ENCODE assay signal across 17 cellular contexts in genomic region chr11:70348191-70348590, GRCh38. TPM values are rescaled to one million over a fixed set of nuclear protein-coding genes. Genes with fewer than 3 reads are reported as not detected.
DNase-seq lines count a peak whose midpoint lies in the region; TF ChIP-seq lines count a peak whose summit lies in the region.
"Had no signal": no experiment of that assay in that cellular context is flagged by ENCODE, and none has a peak within 500 bp of the region (broad histone marks: within the 10 kb centered on the region; RNA-seq: fewer than 3 reads in every experiment).

No MANE protein-coding gene starts in this region.

- H3K79me2 ChIP-seq in H9 (ENCODE audit: insufficient read depth, low read length) = no peaks in the 10 kb centered on the region

- H4K5ac ChIP-seq in H9 (ENCODE audit: insufficient read length, low read depth, low read length) = no peak overlapping the region

- no peak overlapping the region for H3K4me3 Mint-ChIP-seq in H9
- no peak overlapping the region for H3K4me3 Mint-ChIP-seq in endodermal cell
- H3K4me3 Mint-ChIP-seq: CD14-positive monocyte; CD4-positive, alpha-beta T cell; CD8-positive, alpha-beta T cell had no signal

- H3K36me3 Mint-ChIP-seq in H9 (ENCODE audit: insufficient read depth in 1 of 3, low read depth in 3 of 3) = peaks cover 30 to 77% (median 63%) of the 10 kb centered on the region in 3 experiments; a peak in 6 of 7 replicates
- peaks cover 74% of the 10 kb centered on the region for H3K36me3 Mint-ChIP-seq in endodermal cell (ENCODE audit: low read depth)

- no peak overlapping the region for H2AFZ ChIP-seq in H9 (ENCODE audit: low read length)

- H2BK20ac ChIP-seq in H9 (ENCODE audit: low read depth, low read length, poor library complexity, severe bottlenecking) = no peak overlapping the region

- H3K18ac ChIP-seq in H9 (ENCODE audit: insufficient read length, low read depth, low read length) = no peak overlapping the region

- no peak overlapping the region for H3K4me2 ChIP-seq in H9 (ENCODE audit: insufficient read depth, insufficient read length, low read length)
- H3K4me2 ChIP-seq: A549, BLaER1 had no signal

- H3K27me3 Mint-ChIP-seq in H9 (ENCODE audit: low read depth) (no peaks in the 10 kb centered on the region), endodermal cell (ENCODE audit: insufficient read depth) (no peaks in the 10 kb centered on the region)
- H3K27me3 Mint-ChIP-seq: CD4-positive, alpha-beta T cell had no signal

- DNase-seq in H9 (no peak), endodermal cell (no peak), posterior vena cava (ENCODE audit: low spot score) (peak; percentile 78), CD1c-positive myeloid dendritic cell (ENCODE audit: extremely low spot score) (no peak), AML-193 (lab: John Stamatoyannopoulos, UW) (no peak)
- DNase-seq: BE2C; C1 segment of cervical spinal cord; Caco-2; Calu3; CD4-positive, alpha-beta T cell; CD8-positive, alpha-beta T cell; DMS79 treated with DMSO at 0.1 percent for 48 hours; GF-D8 had no signal

- no peaks in the 10 kb centered on the region for H3K4me1 Mint-ChIP-seq in H9
- no peaks in the 10 kb centered on the region for H3K4me1 Mint-ChIP-seq in endodermal cell
- H3K4me1 Mint-ChIP-seq: CD14-positive monocyte had no signal

- H2BK15ac ChIP-seq in H9 (ENCODE audit: low read depth, low read length) = no peak overlapping the region

- H3K9me3 ChIP-seq in H9 (ENCODE audit: control insufficient read depth, low read depth, low read length) (no peaks in the 10 kb centered on the region), endodermal cell (ENCODE audit: control insufficient read depth, low read length) (no peaks in the 10 kb centered on the region)
- H3K9me3 ChIP-seq: A549, BE2C, BLaER1, Caco-2 had no signal

- H4K8ac ChIP-seq in H9 (replicated peaks; ENCODE audit: insufficient read length, low read depth, low read length) = no peak overlapping the region

- H3K79me1 ChIP-seq in H9 (ENCODE audit: insufficient read depth, low read depth, low read length, poor library complexity, severe bottlenecking) = peaks cover 4% of the 10 kb centered on the region

- peaks cover 2% of the 10 kb centered on the region for H4K20me1 ChIP-seq in H9 (ENCODE audit: control insufficient read depth, insufficient read depth, insufficient read length)

- H2BK5ac ChIP-seq in H9 (ENCODE audit: insufficient read length, low read length) = no peak overlapping the region

- no peak for TF ChIP-seq CTCF in H9 (conservative IDR thresholded peaks at IDR 0.05)
- no peak for TF ChIP-seq CTCF in endodermal cell (conservative IDR thresholded peaks at IDR 0.05)

- H3K4me1 ChIP-seq in H9 (ENCODE audit: insufficient read depth, low read length) = no peaks in the 10 kb centered on the region
- H3K4me1 ChIP-seq in endodermal cell (ENCODE audit: control insufficient read depth, insufficient read depth, low read length) = no peaks in the 10 kb centered on the region
- H3K4me1 ChIP-seq: A549, BLaER1, Caco-2 had no signal

- H3K23me2 ChIP-seq in H9 (ENCODE audit: insufficient read length, low read depth, low read length, poor library complexity, severe bottlenecking) = no peaks in the 10 kb centered on the region

- H3K27ac Mint-ChIP-seq in H9 (peak overlapping the region in 2 of 3 experiments; percentile 61 to 73; a peak in 3 of 7 replicates), endodermal cell (peak overlapping the region; percentile 62)
- H3K27ac Mint-ChIP-seq: CD14-positive monocyte; CD4-positive, alpha-beta T cell; CD8-positive, alpha-beta T cell had no signal

- H4K91ac ChIP-seq in H9 (ENCODE audit: insufficient read length, low read depth, low read length) = no peak overlapping the region

- H3K27me3 ChIP-seq in H9 (ENCODE audit: insufficient read depth, low read length) = no peaks in the 10 kb centered on the region
- H3K27me3 ChIP-seq in endodermal cell (ENCODE audit: control insufficient read depth, insufficient read depth, low read length, poor library complexity, severe bottlenecking) = no peaks in the 10 kb centered on the region
- H3K27me3 ChIP-seq: BE2C, BLaER1 had no signal

- H2AK5ac ChIP-seq in H9 (ENCODE audit: insufficient read length, low read length) = no peak overlapping the region

- H3T11ph ChIP-seq in H9 (ENCODE audit: low read length) = no peak overlapping the region

- peaks cover 89% of the 10 kb centered on the region for H3K36me3 ChIP-seq in endodermal cell (ENCODE audit: control insufficient read depth, insufficient read depth, low read length)

- H3K27ac ChIP-seq in H9 (ENCODE audit: insufficient read length, low read depth, low read length) = no peak overlapping the region
- H3K27ac ChIP-seq in endodermal cell (ENCODE audit: low read depth, low read length) = no peak overlapping the region
- H3K27ac ChIP-seq: 22Rv1, A549, BLaER1 had no signal

- H2BK12ac ChIP-seq in H9 (ENCODE audit: insufficient read length, low read depth, low read length) = no peak overlapping the region

- intact Hi-C loops in posterior vena cava (cut with DNase I) = no loop called here

- no CpG with 5 or more reads among the region's 12 CpGs for WGBS in H9 (ENCODE audit: extremely low coverage, insufficient read length, low lambda C conversion rate)
- 94 to 96% methylated on average over 4 to 12 of the region's 12 CpGs for WGBS in endodermal cell (ENCODE audit: insufficient coverage in 1 of 2, insufficient read length in 1 of 2), 2 experiments

- H2BK120ac ChIP-seq in H9 (ENCODE audit: low read depth, low read length, poor library complexity, severe bottlenecking) = no peak overlapping the region

- no peak overlapping the region for H3K9ac ChIP-seq in H9 (ENCODE audit: extremely low read depth, insufficient read length, low read length)
- no peak overlapping the region for H3K9ac ChIP-seq in endodermal cell (ENCODE audit: extremely low read depth, low read length, poor library complexity, severe bottlenecking)
- H3K9ac ChIP-seq: BLaER1 had no signal

- no peak overlapping the region for H3K4ac ChIP-seq in H9 (ENCODE audit: low read depth, low read length)

- H3K23ac ChIP-seq in H9 (ENCODE audit: insufficient read length, low read depth, low read length) = no peak overlapping the region

- H3K9me3 Mint-ChIP-seq in H9 = no peaks in the 10 kb centered on the region
- no peaks in the 10 kb centered on the region for H3K9me3 Mint-ChIP-seq in endodermal cell
- H3K9me3 Mint-ChIP-seq: CD14-positive monocyte; CD4-positive, alpha-beta T cell; CD8-positive, alpha-beta T cell had no signal

- H3K4me3 ChIP-seq in endodermal cell (ENCODE audit: low read length) = no peak overlapping the region
- H3K4me3 ChIP-seq: A549, BLaER1 had no signal

- no peak overlapping the region for H3K14ac ChIP-seq in H9 (ENCODE audit: insufficient read depth, low read length)

- no peak overlapping the region for H3K56ac ChIP-seq in H9 (ENCODE audit: insufficient read length, low read depth, low read length)

RNA-seq across cellular contexts. Expression of gene CTTN, which starts 50.1 kb away (rescaled TPM):
- total RNA-seq in H9 (2021) (224 and 226 TPM in 2 replicates), endodermal cell (100 to 1,000 TPM; 282 to 283 TPM), posterior vena cava (100 to 1,000 TPM; 192 to 195 TPM)
- 150 TPM for polyA plus RNA-seq in endodermal cell (2013, experiment 1 of 2)
- polyA plus RNA-seq in endodermal cell (2013, experiment 2 of 2) = 132 TPM
